In genomic region chr19:47713046-47714021, GRCh38 we compare ENCODE assay signal across 8 cellular contexts. TPM values are rescaled to one million over a fixed set of nuclear protein-coding genes. Genes with fewer than 3 reads are reported as not detected.
DNase-seq lines count a peak whose midpoint lies in the region; ATAC-seq and TF ChIP-seq lines count a peak whose summit lies in the region.

A gene with protein sequence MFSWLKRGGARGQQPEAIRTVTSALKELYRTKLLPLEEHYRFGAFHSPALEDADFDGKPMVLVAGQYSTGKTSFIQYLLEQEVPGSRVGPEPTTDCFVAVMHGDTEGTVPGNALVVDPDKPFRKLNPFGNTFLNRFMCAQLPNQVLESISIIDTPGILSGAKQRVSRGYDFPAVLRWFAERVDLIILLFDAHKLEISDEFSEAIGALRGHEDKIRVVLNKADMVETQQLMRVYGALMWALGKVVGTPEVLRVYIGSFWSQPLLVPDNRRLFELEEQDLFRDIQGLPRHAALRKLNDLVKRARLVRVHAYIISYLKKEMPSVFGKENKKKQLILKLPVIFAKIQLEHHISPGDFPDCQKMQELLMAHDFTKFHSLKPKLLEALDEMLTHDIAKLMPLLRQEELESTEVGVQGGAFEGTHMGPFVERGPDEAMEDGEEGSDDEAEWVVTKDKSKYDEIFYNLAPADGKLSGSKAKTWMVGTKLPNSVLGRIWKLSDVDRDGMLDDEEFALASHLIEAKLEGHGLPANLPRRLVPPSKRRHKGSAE (plus strand): TSS chr19:47713422. CDS start chr19:47716613, 3,191 bp downstream.

- peak within 1 kb of the TSS in 2 of 3 donors; percentile 37 to 64 for H3K27ac ChIP-seq in right lobe of liver

- intact Hi-C loops in right lobe of liver (cut with DNase I): loop anchor here in 1 of 2 donors (10.0 kb wide), 1 partner anchor 71 kb away; no protein-coding TSS in a partner anchor

- peak; percentile 57 for DNase-seq in CD1c-positive myeloid dendritic cell (ENCODE audit: extremely low spot score)
- peak; percentile 79 for DNase-seq in HuH-7 (ENCODE audit: low spot score)
- peak; percentile 27 to 42 for DNase-seq in activated CD4-positive, alpha-beta T cell treated with anti-CD3 and anti-CD28 coated beads for 24 hours (ENCODE audit: low read depth in 2 of 2)
- peak; percentile 69 for DNase-seq in ecto neural progenitor cell (ENCODE audit: low spot score)
- peak in 2 of 3 donors; percentile 64 to 68 for DNase-seq in right lobe of liver
- peak; percentile 15 for DNase-seq in stimulated activated CD8-positive, alpha-beta memory T cell treated with anti-CD3 and anti-CD28 coated beads, Interleukin-12 subunit alpha, Interleukin-12 subunit beta, amount 100 ng/mL, for 4 hours (ENCODE audit: low read depth)
- DNase-seq in NCI-H2107 treated with DMSO at 0.1 percent for 48 hours (lab: John Stamatoyannopoulos, UW; ENCODE audit: unreplicated experiment): no peak
- DNase-seq in cortex of kidney (lab: John Stamatoyannopoulos, UW): no peak

- TF ChIP-seq POLR2A in right lobe of liver (IDR thresholded peaks at IDR 0.05): peak; percentile 51

- 14% methylated on average over 26 of the region's 52 CpGs for WGBS in right lobe of liver (ENCODE audit: insufficient coverage, low coverage, low lambda C conversion rate, missing lambda C conversion rate)

- no peaks in the 10 kb centered on the region for H3K36me3 ChIP-seq in right lobe of liver

- TF ChIP-seq CTCF in right lobe of liver (IDR thresholded peaks at IDR 0.05): peak; percentile 89 to 96 (median 92)

- H3K4me3 ChIP-seq in right lobe of liver: peak within 1 kb of the TSS; percentile 28 to 43 (median 40)

- H3K4me1 ChIP-seq in right lobe of liver: no peaks in the 10 kb centered on the region

- H3K9me3 ChIP-seq in right lobe of liver: no peaks in the 10 kb centered on the region

- peak; percentile 84 to 93 (median 90) for ATAC-seq in right lobe of liver

- H3K27me3 ChIP-seq in right lobe of liver: no peaks in the 10 kb centered on the region

RNA-seq across cellular contexts. Expression of the gene that starts here (rescaled TPM):
- total RNA-seq in right lobe of liver: 10 to 100 TPM in 3 of 6 experiments, 1 to 10 TPM in 3; 3.6 to 20.2 (median 12.8) TPM

Comparison
In these comparisons a context has a peak if more than half of its experiments do, and no peak if none do; other contexts are left out.
1. DNase-seq: peak in CD1c-positive myeloid dendritic cell (single experiment), HuH-7 (single experiment), activated CD4-positive, alpha-beta T cell treated with anti-CD3 and anti-CD28 coated beads for 24 hours (2 of 2), ecto neural progenitor cell (single experiment), right lobe of liver (2 of 3) and stimulated activated CD8-positive, alpha-beta memory T cell treated with anti-CD3 and anti-CD28 coated beads, Interleukin-12 subunit alpha, Interleukin-12 subunit beta, amount 100 ng/mL, for 4 hours (single experiment); none in NCI-H2107 treated with DMSO at 0.1 percent for 48 hours (single experiment) and cortex of kidney (single experiment).